In genomic region chrX:43595931-43596330, GRCh38 we compare ENCODE assay signal across 18 cellular contexts.
"Had no signal": no experiment of that assay in that cellular context is flagged by ENCODE, and none has a peak within 500 bp of the region (broad histone marks: within the 10 kb centered on the region; RNA-seq: fewer than 3 reads in every experiment).

No MANE protein-coding gene starts in this region.

- H3K4me3 Mint-ChIP-seq: naive thymus-derived CD8-positive, alpha-beta T cell had no signal

- H3K27ac ChIP-seq: foreskin keratinocyte, heart left ventricle, ovary, uterus had no signal

- H3K4me1 ChIP-seq: heart left ventricle, upper lobe of left lung, uterus had no signal

- H3K27ac Mint-ChIP-seq: naive thymus-derived CD8-positive, alpha-beta T cell had no signal

- ATAC-seq: esophagus mucosa; foreskin keratinocyte; heart left ventricle; left lobe of liver; mucosa of descending colon; naive thymus-derived CD8-positive, alpha-beta T cell; right cardiac atrium had no signal

- FAIRE-seq: endometrium had no signal

- DNase-seq: effector memory CD4-positive, alpha-beta T cell; foreskin keratinocyte; heart left ventricle; hippocampal formation; islet precursor cell; naive thymus-derived CD8-positive, alpha-beta T cell; nucleus accumbens; ovary; right cardiac atrium; stimulated activated CD4-positive, alpha-beta T cell treated with anti-CD3 and anti-CD28 coated beads, Interleukin-2, amount 100 ng/mL, for 48 hours; stimulated activated naive CD4-positive, alpha-beta T cell treated with Interleukin-2 at 50 U/mL for 16 hours; upper lobe of left lung; uterus had no signal

- H3K4me2 ChIP-seq: smooth muscle cell had no signal

- H3K9me3 ChIP-seq: heart left ventricle, mucosa of descending colon, ovary, upper lobe of left lung, uterus had no signal

- H3K36me3 ChIP-seq: heart left ventricle, ovary, upper lobe of left lung, uterus had no signal

- H3K27me3 ChIP-seq: foreskin keratinocyte, ovary, upper lobe of left lung, uterus had no signal

- H3K4me3 ChIP-seq: heart left ventricle, mucosa of descending colon, ovary, smooth muscle cell, upper lobe of left lung, uterus had no signal

- H3K9me3 Mint-ChIP-seq: naive thymus-derived CD8-positive, alpha-beta T cell had no signal
